In the genomic region with DNA sequence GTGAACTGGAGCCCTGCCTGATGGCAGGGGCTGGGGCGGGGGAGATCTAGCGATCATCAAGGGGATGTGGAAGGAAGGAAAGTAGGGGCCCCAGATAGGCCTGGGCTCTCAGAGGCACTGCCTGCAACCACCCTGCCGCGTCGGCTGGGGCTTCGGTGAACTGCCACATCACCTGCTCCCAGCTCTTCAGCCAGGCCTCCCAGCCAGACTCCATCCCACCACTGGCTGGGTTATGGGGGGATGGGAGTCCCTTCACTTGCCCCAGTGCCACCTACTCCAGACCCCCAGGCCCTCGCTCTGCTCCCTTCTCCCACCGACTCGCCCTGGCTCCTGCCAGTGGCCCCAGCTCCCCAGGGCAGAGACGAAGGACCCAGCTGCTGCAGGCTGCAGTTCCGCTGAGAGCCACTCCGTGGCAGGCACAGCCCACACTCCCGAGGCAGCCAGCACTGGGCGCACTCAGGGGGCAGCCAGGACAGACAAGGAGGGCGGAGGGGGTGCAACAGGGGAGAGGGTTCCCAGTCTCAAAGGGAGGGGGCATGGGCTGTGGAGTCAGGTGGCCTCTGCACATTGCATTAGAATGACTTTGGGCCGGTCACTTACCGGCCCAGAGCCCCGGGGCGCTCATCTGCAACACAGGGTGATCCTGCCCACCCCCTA, we compare ENCODE assay signal across 9 cellular contexts. TPM values are rescaled to one million over a fixed set of nuclear protein-coding genes. Genes with fewer than 3 reads are reported as not detected.
A peak's percentile ranks its signal among the peaks of the same experiment; 100 is the strongest.
DNase-seq lines count a peak whose midpoint lies in the region; ATAC-seq lines count a peak whose summit lies in the region.
"Had no signal": no experiment of that assay in that cellular context is flagged by ENCODE, and none has a peak within 500 bp of the region (broad histone marks: within the 10 kb centered on the region; RNA-seq: fewer than 3 reads in every experiment).

No MANE protein-coding gene starts in this region.

- H3K4me3 ChIP-seq in adipocyte (ENCODE audit: low read length), result no peak overlapping the region

- intact Hi-C loops in left cardiac atrium (cut with DNase I), result no loop called here
- intact Hi-C loops in sciatic nerve (cut with DNase I), result no loop called here

- ATAC-seq in HG02981 (IDR thresholded peaks at IDR 0.05; ENCODE audit: unreplicated experiment) (peak; percentile 75), left cardiac atrium (peak; percentile 56), sciatic nerve (peak; percentile 74)

- peaks cover 68% of the 10 kb centered on the region for H3K27me3 ChIP-seq in adipocyte (replicated peaks; ENCODE audit: control insufficient read depth, insufficient read depth, low read length)

- DNase-seq in NCI-H2171 treated with DMSO at 0.1 percent for 48 hours (lab: John Stamatoyannopoulos, UW) (peak; percentile 23), NCI-H2171 (lab: John Stamatoyannopoulos, UW) (no peak), SK-N-DZ (ENCODE audit: low spot score) (peak; percentile 76), adipocyte (ENCODE audit: low read depth) (peak; percentile 61), left cardiac atrium (peak; percentile 66), sciatic nerve (ENCODE audit: low spot score) (no peak), pons (ENCODE audit: low spot score) (no peak)

- no peak overlapping the region for H3K9ac ChIP-seq in adipocyte (ENCODE audit: low read length)

- H3K4me1 ChIP-seq in adipocyte (ENCODE audit: control insufficient read depth, insufficient read depth, low read length), result no peaks in the 10 kb centered on the region

- H3K36me3 ChIP-seq in adipocyte (ENCODE audit: control insufficient read depth, insufficient read depth, low read length, severe bottlenecking), result no peaks in the 10 kb centered on the region

- H3K9me3 ChIP-seq in adipocyte (ENCODE audit: control insufficient read depth, low read length), result no peaks in the 10 kb centered on the region

RNA-seq across cellular contexts. Expression of a gene that starts 15.2 kb away (rescaled TPM):
- polyA plus RNA-seq in SK-N-DZ (2014; cell fraction: cytosol; rRNA removed), result 47.5 and 53.0 TPM in 2 replicates
- 69.1 and 75.0 TPM in 2 replicates for polyA plus RNA-seq in SK-N-DZ (2014; cell fraction: nucleus; rRNA removed)
- total RNA-seq in left cardiac atrium (10 to 100 TPM; 59.1 to 82.1 TPM), sciatic nerve (3.2 TPM)
- total RNA-seq: glomerular endothelial cell had no signal

RNA-seq across cellular contexts. Expression of a gene that starts 27.9 kb away (rescaled TPM):
- 14.7 and 15.2 TPM in 2 replicates for polyA plus RNA-seq in SK-N-DZ (2014; cell fraction: cytosol; rRNA removed)
- 21.6 and 21.7 TPM in 2 replicates for polyA plus RNA-seq in SK-N-DZ (2014; cell fraction: nucleus; rRNA removed)
- 10 to 100 TPM; 13.1 to 63.9 TPM for total RNA-seq in left cardiac atrium
- total RNA-seq in sciatic nerve, result 26.6 TPM

Comparison
In these comparisons a context has a peak if more than half of its experiments do, and no peak if none do; other contexts are left out.
1. DNase-seq: peak in NCI-H2171 treated with DMSO at 0.1 percent for 48 hours (single experiment), SK-N-DZ (single experiment), adipocyte (single experiment) and left cardiac atrium (single experiment); none in NCI-H2171 (single experiment), sciatic nerve (single experiment) and pons (single experiment).
2. RNA of a gene that starts 15.2 kb away (total RNA-seq): 59.1 to 82.1 TPM in left cardiac atrium; 3.2 TPM in sciatic nerve (single experiment); every median in the first group is over 10 times any median in the second.
3. Peak in every context shown above with its lines, with median percentiles within 50 percentile points of each other: ATAC-seq.